In the genomic region with DNA sequence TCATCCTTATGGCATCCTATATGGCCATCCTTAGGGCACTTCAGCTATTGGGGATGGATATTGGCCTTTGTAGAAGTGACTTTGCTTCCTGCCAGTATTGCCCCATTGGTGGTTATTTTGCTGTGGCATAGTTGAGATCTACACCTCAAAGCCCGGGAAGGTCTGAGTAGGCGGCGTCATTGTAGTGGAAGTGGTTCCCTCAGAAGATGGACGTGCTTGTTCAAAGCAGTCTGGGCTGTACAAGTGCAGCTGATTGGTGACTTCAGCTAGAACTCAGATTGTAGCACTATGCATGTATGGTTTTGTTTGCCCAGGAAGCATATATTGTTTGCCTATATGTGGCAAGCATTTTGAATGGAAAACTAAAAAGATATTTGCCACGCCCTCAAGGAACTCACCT, we compare ENCODE assay signal across 26 cellular contexts.
DNase-seq lines count a peak whose midpoint lies in the region; ATAC-seq lines count a peak whose summit lies in the region.
"Had no signal": no experiment of that assay in that cellular context is flagged by ENCODE, and none has a peak within 500 bp of the region (broad histone marks: within the 10 kb centered on the region; RNA-seq: fewer than 3 reads in every experiment).

No MANE protein-coding gene starts in this region.

- no peak overlapping the region for H3K23ac ChIP-seq in mesenchymal stem cell (ENCODE audit: low read length in 2 of 2)

- no peak overlapping the region for H3K27ac Mint-ChIP-seq in activated naive CD4-positive, alpha-beta T cell treated with anti-CD3 and anti-CD28 coated beads for 36 hours
- peak overlapping the region; percentile 20 for H3K27ac Mint-ChIP-seq in stimulated activated effector memory CD8-positive, alpha-beta T cell treated with anti-CD3 and anti-CD28 coated beads, Interleukin-12 subunit alpha, Interleukin-12 subunit beta, amount 100 ng/mL, for 72 hours

- no peak overlapping the region for H4K8ac ChIP-seq in mesenchymal stem cell (ENCODE audit: low read length)

- no peaks in the 10 kb centered on the region for H3K4me1 ChIP-seq in mesenchymal stem cell (ENCODE audit: control insufficient read depth, insufficient read depth, low read depth, low read length)

- H2BK5ac ChIP-seq in mesenchymal stem cell (ENCODE audit: low read depth, low read length, poor library complexity, severe bottlenecking), result no peak overlapping the region

- DNase-seq in activated naive CD4-positive, alpha-beta T cell treated with anti-CD3 and anti-CD28 coated beads for 36 hours, result peak; percentile 35
- no peak for DNase-seq in activated naive CD4-positive, alpha-beta T cell (lab: John Stamatoyannopoulos, UW)
- DNase-seq in EL, result peak; percentile 23
- no peak for DNase-seq in stimulated activated effector memory CD8-positive, alpha-beta T cell treated with anti-CD3 and anti-CD28 coated beads, Interleukin-12 subunit alpha, Interleukin-12 subunit beta, amount 100 ng/mL, for 72 hours (ENCODE audit: low spot score in 2 of 2)
- no peak for DNase-seq in mesenchymal stem cell
- DNase-seq: AML-193; CD4-positive, alpha-beta memory T cell; DMS 273 treated with DMSO at 0.1 percent for 48 hours; DMS79; GF-D8; Kasumi-1; MV-4-11; NCI-H1105; NCI-H1436 treated with DMSO at 0.1 percent for 48 hours; NCI-H187 treated with DMSO at 0.1 percent for 48 hours; NCI-H2171 treated with DMSO at 0.1 percent for 48 hours; NCI-H345; NCI-H510A treated with DMSO at 0.1 percent for 48 hours; NCI-H748 treated with DMSO at 0.1 percent for 48 hours; SK-N-SH had no signal

- no peak overlapping the region for H2BK120ac ChIP-seq in mesenchymal stem cell (ENCODE audit: low read depth, low read length)

- no peaks in the 10 kb centered on the region for H3K27me3 Mint-ChIP-seq in activated naive CD4-positive, alpha-beta T cell treated with anti-CD3 and anti-CD28 coated beads for 36 hours (ENCODE audit: low read depth)
- H3K27me3 Mint-ChIP-seq: CD4-positive, alpha-beta memory T cell had no signal

- H3K79me1 ChIP-seq in mesenchymal stem cell (replicated peaks; ENCODE audit: low read length, poor library complexity, severe bottlenecking), result peaks cover 2% of the 10 kb centered on the region

- no peaks in the 10 kb centered on the region for H3K9me3 Mint-ChIP-seq in activated naive CD4-positive, alpha-beta T cell treated with anti-CD3 and anti-CD28 coated beads for 36 hours
- no peaks in the 10 kb centered on the region for H3K9me3 Mint-ChIP-seq in stimulated activated effector memory CD8-positive, alpha-beta T cell treated with anti-CD3 and anti-CD28 coated beads, Interleukin-12 subunit alpha, Interleukin-12 subunit beta, amount 100 ng/mL, for 72 hours
- H3K9me3 Mint-ChIP-seq: CD4-positive, alpha-beta memory T cell had no signal

- ATAC-seq in stimulated activated effector memory CD8-positive, alpha-beta T cell treated with anti-CD3 and anti-CD28 coated beads, Interleukin-12 subunit alpha, Interleukin-12 subunit beta, amount 100 ng/mL, for 72 hours, result no peak
- no peak for ATAC-seq in GM19351 (IDR thresholded peaks at IDR 0.05; ENCODE audit: unreplicated experiment)
- ATAC-seq: A549, HCT116, HepG2 had no signal

- H2BK15ac ChIP-seq in mesenchymal stem cell (ENCODE audit: low read depth, poor library complexity, severe bottlenecking), result no peak overlapping the region

- no peaks in the 10 kb centered on the region for H3K27me3 ChIP-seq in mesenchymal stem cell (ENCODE audit: control insufficient read depth in 1 of 2, insufficient read depth in 1 of 2, low read length in 2 of 2)
- H3K27me3 ChIP-seq: BLaER1 treated with 17β-estradiol and CSF1 and Interleukin-3, amounts not matched to agents 10 nM and 100 nM had no signal

- H3K4ac ChIP-seq in mesenchymal stem cell (ENCODE audit: low read depth in 1 of 2, low read length in 2 of 2), result no peak overlapping the region

- no peak overlapping the region for H2AK5ac ChIP-seq in mesenchymal stem cell (ENCODE audit: low read length, severe bottlenecking)

- WGBS in mesenchymal stem cell, result 95% methylated on average over 4 of the region's 5 CpGs

- H3K4me1 Mint-ChIP-seq in activated naive CD4-positive, alpha-beta T cell treated with anti-CD3 and anti-CD28 coated beads for 36 hours (ENCODE audit: low read depth), result peaks cover 43% of the 10 kb centered on the region
- H3K4me1 Mint-ChIP-seq in stimulated activated effector memory CD8-positive, alpha-beta T cell treated with anti-CD3 and anti-CD28 coated beads, Interleukin-12 subunit alpha, Interleukin-12 subunit beta, amount 100 ng/mL, for 72 hours, result peaks cover 40% of the 10 kb centered on the region

- no peak overlapping the region for H3K4me3 Mint-ChIP-seq in activated naive CD4-positive, alpha-beta T cell treated with anti-CD3 and anti-CD28 coated beads for 36 hours
- no peak overlapping the region for H3K4me3 Mint-ChIP-seq in stimulated activated effector memory CD8-positive, alpha-beta T cell treated with anti-CD3 and anti-CD28 coated beads, Interleukin-12 subunit alpha, Interleukin-12 subunit beta, amount 100 ng/mL, for 72 hours
- H3K4me3 Mint-ChIP-seq: CD4-positive, alpha-beta memory T cell had no signal

- no peak overlapping the region for H2AFZ ChIP-seq in mesenchymal stem cell (ENCODE audit: low read depth, low read length)

- H3K9me3 ChIP-seq in mesenchymal stem cell (ENCODE audit: control insufficient read depth, low read length), result no peaks in the 10 kb centered on the region
- H3K9me3 ChIP-seq: A549, SK-N-SH had no signal

- CTCF ChIA-PET in activated naive CD4-positive, alpha-beta T cell treated with anti-CD3 and anti-CD28 coated beads for 36 hours (lab: Charles Lee), result no interaction called here

- H3K4me3 ChIP-seq in mesenchymal stem cell (ENCODE audit: insufficient read depth in 1 of 2, low read depth in 1 of 2, low read length in 2 of 2), result no peak overlapping the region
- H3K4me3 ChIP-seq: A549; BLaER1 treated with 17β-estradiol and CSF1 and Interleukin-3, amounts not matched to agents 10 nM and 100 nM had no signal

- no peak overlapping the region for H4K91ac ChIP-seq in mesenchymal stem cell (ENCODE audit: low read length)

- H2BK12ac ChIP-seq in mesenchymal stem cell (ENCODE audit: low read length in 2 of 2), result no peak overlapping the region

- H3K4me2 ChIP-seq in mesenchymal stem cell (ENCODE audit: low read length, poor library complexity, severe bottlenecking), result no peak overlapping the region
- H3K4me2 ChIP-seq: A549, SK-N-SH had no signal

- H3K18ac ChIP-seq in mesenchymal stem cell (ENCODE audit: low read depth in 1 of 2, low read length in 2 of 2), result no peak overlapping the region

- no peak overlapping the region for H3K9ac ChIP-seq in mesenchymal stem cell (ENCODE audit: low read length)
- H3K9ac ChIP-seq: BLaER1 treated with 17β-estradiol and CSF1 and Interleukin-3, amounts not matched to agents 10 nM and 100 nM; SK-N-SH had no signal

- peaks cover 17 to 19% of the 10 kb centered on the region in 2 experiments for H3K36me3 ChIP-seq in mesenchymal stem cell (ENCODE audit: control insufficient read depth in 1 of 2, insufficient read depth in 2 of 2, low read depth in 1 of 2, low read length in 2 of 2)

- peaks cover 23% of the 10 kb centered on the region for H3K36me3 Mint-ChIP-seq in activated naive CD4-positive, alpha-beta T cell treated with anti-CD3 and anti-CD28 coated beads for 36 hours (ENCODE audit: low read depth)
- H3K36me3 Mint-ChIP-seq in stimulated activated effector memory CD8-positive, alpha-beta T cell treated with anti-CD3 and anti-CD28 coated beads, Interleukin-12 subunit alpha, Interleukin-12 subunit beta, amount 100 ng/mL, for 72 hours, result peaks cover 35% of the 10 kb centered on the region

- intact Hi-C loops in activated naive CD4-positive, alpha-beta T cell treated with anti-CD3 and anti-CD28 coated beads for 36 hours (cut with micrococcal nuclease), result no loop called here

- peak overlapping the region; percentile 60 for H3K27ac ChIP-seq in angular gyrus (ENCODE audit: low read depth, low read length)
- no peak overlapping the region for H3K27ac ChIP-seq in mesenchymal stem cell (ENCODE audit: low read length, poor library complexity, severe bottlenecking)
- H3K27ac ChIP-seq: A549; BLaER1 treated with 17β-estradiol and CSF1 and Interleukin-3, amounts not matched to agents 10 nM and 100 nM had no signal

- H3K14ac ChIP-seq in mesenchymal stem cell (ENCODE audit: low read length in 2 of 2), result no peak overlapping the region

Comparison
In these comparisons a context has a peak if more than half of its experiments do, and no peak if none do; other contexts are left out.
1. DNase-seq: peak in activated naive CD4-positive, alpha-beta T cell treated with anti-CD3 and anti-CD28 coated beads for 36 hours (single experiment) and EL (single experiment); none in activated naive CD4-positive, alpha-beta T cell (0 of 4), stimulated activated effector memory CD8-positive, alpha-beta T cell treated with anti-CD3 and anti-CD28 coated beads, Interleukin-12 subunit alpha, Interleukin-12 subunit beta, amount 100 ng/mL, for 72 hours (0 of 2) and mesenchymal stem cell (single experiment).